In the genomic region with DNA sequence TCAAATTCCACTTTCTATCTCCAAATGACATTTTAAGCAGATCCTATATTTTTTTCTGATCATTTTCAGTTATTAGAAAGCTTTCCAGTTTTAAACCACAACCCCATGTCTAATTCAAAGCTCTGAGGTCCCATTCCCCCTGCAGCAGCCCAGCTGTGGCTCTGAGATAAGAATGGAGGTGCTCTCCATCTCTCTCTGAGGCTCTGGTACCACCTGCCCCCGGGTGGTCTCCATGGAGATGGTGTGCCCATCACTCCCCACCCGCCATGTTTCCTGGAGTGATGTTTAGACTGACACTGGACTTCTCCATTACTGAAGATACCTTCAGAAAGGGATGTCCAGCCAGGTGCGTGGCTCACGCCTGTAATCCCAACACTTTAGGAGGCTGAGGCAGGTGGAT, we compare ENCODE assay signal across 38 cellular contexts.
"Had no signal": no experiment of that assay in that cellular context is flagged by ENCODE, and none has a peak within 500 bp of the region (broad histone marks: within the 10 kb centered on the region; RNA-seq: fewer than 3 reads in every experiment).

No MANE protein-coding gene starts in this region.

- H3K4me1 Mint-ChIP-seq: activated CD4-positive, alpha-beta T cell treated with anti-CD3 and anti-CD28 coated beads for 36 hours; activated CD4-positive, alpha-beta T cell treated with anti-CD3 and anti-CD28 coated beads, Interleukin-2, amount 10 ng/mL, durations not matched to agents 24 days and 14 days; activated CD8-positive, alpha-beta memory T cell treated with anti-CD3 and anti-CD28 coated beads, Interleukin-2, amount 10 ng/mL, durations not matched to agents 7 days and 5 days; activated naive CD4-positive, alpha-beta T cell treated with anti-CD3 and anti-CD28 coated beads, Interleukin-2, amount 50 U/mL, for 24 hours; activated naive CD8-positive, alpha-beta T cell treated with anti-CD3 and anti-CD28 coated beads for 36 hours; activated naive CD8-positive, alpha-beta T cell treated with anti-CD3 and anti-CD28 coated beads, Interleukin-2, amount 50 U/mL, for 24 hours had no signal

- H3K9me3 ChIP-seq: adrenal gland, body of pancreas, breast epithelium, colonic mucosa, esophagus muscularis mucosa, gastrocnemius medialis, heart left ventricle had no signal

- H3K36me3 Mint-ChIP-seq: activated CD4-positive, alpha-beta memory T cell treated with anti-CD3 and anti-CD28 coated beads for 36 hours; activated CD8-positive, alpha-beta memory T cell treated with anti-CD3 and anti-CD28 coated beads, Interleukin-2, amount 10 ng/mL, durations not matched to agents 7 days and 5 days; activated naive CD8-positive, alpha-beta T cell treated with anti-CD3 and anti-CD28 coated beads for 36 hours had no signal

- H3K27ac ChIP-seq: adrenal gland, body of pancreas, breast epithelium, cardiac muscle cell, colonic mucosa, dorsolateral prefrontal cortex, esophagus muscularis mucosa, foreskin keratinocyte, gastrocnemius medialis, heart left ventricle had no signal

- ATAC-seq: activated CD4-positive, alpha-beta T cell treated with anti-CD3 and anti-CD28 coated beads for 36 hours; activated CD8-positive, alpha-beta memory T cell treated with anti-CD3 and anti-CD28 coated beads, Interleukin-2, amount 10 ng/mL, durations not matched to agents 7 days and 5 days; activated CD8-positive, alpha-beta T cell treated with anti-CD3 and anti-CD28 coated beads, Interleukin-2, amount 10 ng/mL, durations not matched to agents 7 days and 5 days; activated naive CD8-positive, alpha-beta T cell treated with anti-CD3 and anti-CD28 coated beads, Interleukin-2, amount 50 U/mL, for 24 hours; body of pancreas; foreskin keratinocyte; gastrocnemius medialis; heart left ventricle; T-helper 17 cell had no signal

- DNase-seq: activated CD4-positive, alpha-beta memory T cell treated with anti-CD3 and anti-CD28 coated beads for 36 hours; activated CD4-positive, alpha-beta T cell treated with anti-CD3 and anti-CD28 coated beads for 36 hours; activated CD4-positive, alpha-beta T cell treated with anti-CD3 and anti-CD28 coated beads, Interleukin-2, amount 10 ng/mL, durations not matched to agents 24 days and 14 days; activated CD4-positive, CD25-positive, alpha-beta regulatory T cell; activated CD4-positive, CD25-positive, alpha-beta regulatory T cell treated with anti-CD3 and anti-CD28 coated beads, Interleukin-2, amount 50 U/mL, for 72 hours; activated CD8-positive, alpha-beta memory T cell treated with anti-CD3 and anti-CD28 coated beads, Interleukin-2, amount 10 ng/mL, durations not matched to agents 7 days and 5 days; activated CD8-positive, alpha-beta memory T cell treated with anti-CD3 and anti-CD28 coated beads, Interleukin-2, amount 50 U/mL, for 4 hours; activated CD8-positive, alpha-beta T cell treated with anti-CD3 and anti-CD28 coated beads, Interleukin-2, amount 10 ng/mL, durations not matched to agents 7 days and 5 days; activated effector memory CD4-positive, alpha-beta T cell treated with anti-CD3 and anti-CD28 coated beads, Interleukin-2, amount 50 U/mL, for 16 hours; activated naive CD4-positive, alpha-beta T cell treated with anti-CD3 and anti-CD28 coated beads for 36 hours; activated naive CD8-positive, alpha-beta T cell treated with anti-CD3 and anti-CD28 coated beads for 36 hours; activated naive CD8-positive, alpha-beta T cell treated with anti-CD3 and anti-CD28 coated beads, Interleukin-2, amount 50 U/mL, for 24 hours; activated T-cell treated with anti-CD3 and anti-CD28 coated beads, Interleukin-2, amount 50 U/mL, for 1 hour; activated T-cell treated with anti-CD3 and anti-CD28 coated beads, Interleukin-2, amount 50 U/mL, for 48 hours; adrenal gland; amygdala; aorta; body of pancreas; central memory CD4-positive, alpha-beta T cell; cerebellar nuclear complex; colonic mucosa; dorsolateral prefrontal cortex; effector memory CD4-positive, alpha-beta T cell; endodermal cell; foreskin keratinocyte; gastrocnemius medialis; glutamatergic neuron; T-helper 17 cell; T1000 had no signal

- H3K27me3 ChIP-seq: cardiac muscle cell, colonic mucosa had no signal

- H3K4me1 ChIP-seq: adrenal gland, body of pancreas, breast epithelium, colonic mucosa, foreskin keratinocyte had no signal

- H3K4me3 Mint-ChIP-seq: activated CD4-positive, alpha-beta memory T cell treated with anti-CD3 and anti-CD28 coated beads for 36 hours; activated CD4-positive, alpha-beta T cell treated with anti-CD3 and anti-CD28 coated beads for 36 hours; activated CD4-positive, alpha-beta T cell treated with anti-CD3 and anti-CD28 coated beads, Interleukin-2, amount 10 ng/mL, durations not matched to agents 24 days and 14 days; activated CD8-positive, alpha-beta memory T cell treated with anti-CD3 and anti-CD28 coated beads, Interleukin-2, amount 10 ng/mL, durations not matched to agents 7 days and 5 days; activated CD8-positive, alpha-beta T cell treated with anti-CD3 and anti-CD28 coated beads, Interleukin-2, amount 10 ng/mL, durations not matched to agents 7 days and 5 days; activated naive CD4-positive, alpha-beta T cell treated with anti-CD3 and anti-CD28 coated beads for 36 hours; activated naive CD4-positive, alpha-beta T cell treated with anti-CD3 and anti-CD28 coated beads, Interleukin-2, amount 50 U/mL, for 24 hours; activated naive CD8-positive, alpha-beta T cell treated with anti-CD3 and anti-CD28 coated beads for 36 hours; activated naive CD8-positive, alpha-beta T cell treated with anti-CD3 and anti-CD28 coated beads, Interleukin-2, amount 50 U/mL, for 24 hours; activated T-helper 1 cell treated with anti-CD3 and anti-CD28 coated beads, Interleukin-12 subunit alpha, Interleukin-12 subunit beta, Interleukin-2, Interleukin-4 antibody, amounts not matched to agents 30 ng/mL and 10 ng/mL and 1 ng/mL, durations not matched to agents 14 hours and 24 hours and 36 hours; dendritic cell treated with granulocyte-macrophage colony-stimulating factor and Interleukin-4, amounts not matched to agents 40 ng/mL and 50 ng/mL, for 4 days; endodermal cell; T-helper 17 cell; T-helper 2 cell treated with Interferon-gamma antibody and Interleukin-4, amounts not matched to agents 5 μg/mL and 100 μg/mL, for 36 hours had no signal

- H3K27ac Mint-ChIP-seq: activated CD4-positive, alpha-beta memory T cell treated with anti-CD3 and anti-CD28 coated beads for 36 hours; activated CD4-positive, alpha-beta T cell treated with anti-CD3 and anti-CD28 coated beads for 36 hours; activated CD4-positive, alpha-beta T cell treated with anti-CD3 and anti-CD28 coated beads, Interleukin-2, amount 10 ng/mL, durations not matched to agents 24 days and 14 days; activated CD8-positive, alpha-beta memory T cell treated with anti-CD3 and anti-CD28 coated beads, Interleukin-2, amount 10 ng/mL, durations not matched to agents 7 days and 5 days; activated CD8-positive, alpha-beta T cell treated with anti-CD3 and anti-CD28 coated beads, Interleukin-2, amount 10 ng/mL, durations not matched to agents 7 days and 5 days; activated naive CD4-positive, alpha-beta T cell treated with anti-CD3 and anti-CD28 coated beads for 36 hours; activated naive CD8-positive, alpha-beta T cell treated with anti-CD3 and anti-CD28 coated beads for 36 hours; activated naive CD8-positive, alpha-beta T cell treated with anti-CD3 and anti-CD28 coated beads, Interleukin-2, amount 50 U/mL, for 24 hours; activated T-helper 1 cell treated with anti-CD3 and anti-CD28 coated beads, Interleukin-12 subunit alpha, Interleukin-12 subunit beta, Interleukin-2, Interleukin-4 antibody, amounts not matched to agents 30 ng/mL and 10 ng/mL and 1 ng/mL, durations not matched to agents 14 hours and 24 hours and 36 hours; activated T-helper 2 cell treated with anti-CD3 and anti-CD28 coated beads, Interferon-gamma antibody, Interleukin-2, Interleukin-4, amounts not matched to agents 10 μg/mL and 5 μg/mL and 100 μg/mL, durations not matched to agents 14 hours and 24 hours and 36 hours; dendritic cell treated with granulocyte-macrophage colony-stimulating factor and Interleukin-4, amounts not matched to agents 40 ng/mL and 50 ng/mL, for 4 days; endodermal cell; T-helper 17 cell; T-helper 2 cell treated with Interferon-gamma antibody and Interleukin-4, amounts not matched to agents 5 μg/mL and 100 μg/mL, for 36 hours had no signal

- H3K9me3 Mint-ChIP-seq: activated CD4-positive, alpha-beta memory T cell treated with anti-CD3 and anti-CD28 coated beads for 36 hours; activated CD4-positive, alpha-beta T cell treated with anti-CD3 and anti-CD28 coated beads, Interleukin-2, amount 10 ng/mL, durations not matched to agents 24 days and 14 days; activated naive CD4-positive, alpha-beta T cell treated with anti-CD3 and anti-CD28 coated beads for 36 hours; activated naive CD4-positive, alpha-beta T cell treated with anti-CD3 and anti-CD28 coated beads, Interleukin-2, amount 50 U/mL, for 24 hours; activated naive CD8-positive, alpha-beta T cell treated with anti-CD3 and anti-CD28 coated beads for 36 hours; activated naive CD8-positive, alpha-beta T cell treated with anti-CD3 and anti-CD28 coated beads, Interleukin-2, amount 50 U/mL, for 24 hours; activated T-helper 1 cell treated with anti-CD3 and anti-CD28 coated beads, Interleukin-12 subunit alpha, Interleukin-12 subunit beta, Interleukin-2, Interleukin-4 antibody, amounts not matched to agents 30 ng/mL and 10 ng/mL and 1 ng/mL, durations not matched to agents 14 hours and 24 hours and 36 hours; activated T-helper 2 cell treated with anti-CD3 and anti-CD28 coated beads, Interferon-gamma antibody, Interleukin-2, Interleukin-4, amounts not matched to agents 10 μg/mL and 5 μg/mL and 100 μg/mL, durations not matched to agents 14 hours and 24 hours and 36 hours; dendritic cell treated with granulocyte-macrophage colony-stimulating factor and Interleukin-4, amounts not matched to agents 40 ng/mL and 50 ng/mL, for 4 days; endodermal cell; T-helper 2 cell treated with Interferon-gamma antibody and Interleukin-4, amounts not matched to agents 5 μg/mL and 100 μg/mL, for 36 hours had no signal

- H3K4me3 ChIP-seq: adrenal gland, body of pancreas, breast epithelium, cardiac muscle cell, colonic mucosa, dorsolateral prefrontal cortex, esophagus muscularis mucosa, gastrocnemius medialis, heart left ventricle had no signal

- H3K36me3 ChIP-seq: adrenal gland, breast epithelium, cardiac muscle cell, colonic mucosa, esophagus muscularis mucosa, gastrocnemius medialis, heart left ventricle had no signal
